1 cellular context compared by ENCODE assay signal in genomic region chr15:48168626-48169025, GRCh38.
TF ChIP-seq lines count a peak whose summit lies in the region.

No MANE protein-coding gene starts in this region.

TF ChIP-seq in GM23338, 12 proteins besides CTCF, POLR2A, EP300 and RAD21 (continued from another document):
- TF ChIP-seq, protein P1, sequence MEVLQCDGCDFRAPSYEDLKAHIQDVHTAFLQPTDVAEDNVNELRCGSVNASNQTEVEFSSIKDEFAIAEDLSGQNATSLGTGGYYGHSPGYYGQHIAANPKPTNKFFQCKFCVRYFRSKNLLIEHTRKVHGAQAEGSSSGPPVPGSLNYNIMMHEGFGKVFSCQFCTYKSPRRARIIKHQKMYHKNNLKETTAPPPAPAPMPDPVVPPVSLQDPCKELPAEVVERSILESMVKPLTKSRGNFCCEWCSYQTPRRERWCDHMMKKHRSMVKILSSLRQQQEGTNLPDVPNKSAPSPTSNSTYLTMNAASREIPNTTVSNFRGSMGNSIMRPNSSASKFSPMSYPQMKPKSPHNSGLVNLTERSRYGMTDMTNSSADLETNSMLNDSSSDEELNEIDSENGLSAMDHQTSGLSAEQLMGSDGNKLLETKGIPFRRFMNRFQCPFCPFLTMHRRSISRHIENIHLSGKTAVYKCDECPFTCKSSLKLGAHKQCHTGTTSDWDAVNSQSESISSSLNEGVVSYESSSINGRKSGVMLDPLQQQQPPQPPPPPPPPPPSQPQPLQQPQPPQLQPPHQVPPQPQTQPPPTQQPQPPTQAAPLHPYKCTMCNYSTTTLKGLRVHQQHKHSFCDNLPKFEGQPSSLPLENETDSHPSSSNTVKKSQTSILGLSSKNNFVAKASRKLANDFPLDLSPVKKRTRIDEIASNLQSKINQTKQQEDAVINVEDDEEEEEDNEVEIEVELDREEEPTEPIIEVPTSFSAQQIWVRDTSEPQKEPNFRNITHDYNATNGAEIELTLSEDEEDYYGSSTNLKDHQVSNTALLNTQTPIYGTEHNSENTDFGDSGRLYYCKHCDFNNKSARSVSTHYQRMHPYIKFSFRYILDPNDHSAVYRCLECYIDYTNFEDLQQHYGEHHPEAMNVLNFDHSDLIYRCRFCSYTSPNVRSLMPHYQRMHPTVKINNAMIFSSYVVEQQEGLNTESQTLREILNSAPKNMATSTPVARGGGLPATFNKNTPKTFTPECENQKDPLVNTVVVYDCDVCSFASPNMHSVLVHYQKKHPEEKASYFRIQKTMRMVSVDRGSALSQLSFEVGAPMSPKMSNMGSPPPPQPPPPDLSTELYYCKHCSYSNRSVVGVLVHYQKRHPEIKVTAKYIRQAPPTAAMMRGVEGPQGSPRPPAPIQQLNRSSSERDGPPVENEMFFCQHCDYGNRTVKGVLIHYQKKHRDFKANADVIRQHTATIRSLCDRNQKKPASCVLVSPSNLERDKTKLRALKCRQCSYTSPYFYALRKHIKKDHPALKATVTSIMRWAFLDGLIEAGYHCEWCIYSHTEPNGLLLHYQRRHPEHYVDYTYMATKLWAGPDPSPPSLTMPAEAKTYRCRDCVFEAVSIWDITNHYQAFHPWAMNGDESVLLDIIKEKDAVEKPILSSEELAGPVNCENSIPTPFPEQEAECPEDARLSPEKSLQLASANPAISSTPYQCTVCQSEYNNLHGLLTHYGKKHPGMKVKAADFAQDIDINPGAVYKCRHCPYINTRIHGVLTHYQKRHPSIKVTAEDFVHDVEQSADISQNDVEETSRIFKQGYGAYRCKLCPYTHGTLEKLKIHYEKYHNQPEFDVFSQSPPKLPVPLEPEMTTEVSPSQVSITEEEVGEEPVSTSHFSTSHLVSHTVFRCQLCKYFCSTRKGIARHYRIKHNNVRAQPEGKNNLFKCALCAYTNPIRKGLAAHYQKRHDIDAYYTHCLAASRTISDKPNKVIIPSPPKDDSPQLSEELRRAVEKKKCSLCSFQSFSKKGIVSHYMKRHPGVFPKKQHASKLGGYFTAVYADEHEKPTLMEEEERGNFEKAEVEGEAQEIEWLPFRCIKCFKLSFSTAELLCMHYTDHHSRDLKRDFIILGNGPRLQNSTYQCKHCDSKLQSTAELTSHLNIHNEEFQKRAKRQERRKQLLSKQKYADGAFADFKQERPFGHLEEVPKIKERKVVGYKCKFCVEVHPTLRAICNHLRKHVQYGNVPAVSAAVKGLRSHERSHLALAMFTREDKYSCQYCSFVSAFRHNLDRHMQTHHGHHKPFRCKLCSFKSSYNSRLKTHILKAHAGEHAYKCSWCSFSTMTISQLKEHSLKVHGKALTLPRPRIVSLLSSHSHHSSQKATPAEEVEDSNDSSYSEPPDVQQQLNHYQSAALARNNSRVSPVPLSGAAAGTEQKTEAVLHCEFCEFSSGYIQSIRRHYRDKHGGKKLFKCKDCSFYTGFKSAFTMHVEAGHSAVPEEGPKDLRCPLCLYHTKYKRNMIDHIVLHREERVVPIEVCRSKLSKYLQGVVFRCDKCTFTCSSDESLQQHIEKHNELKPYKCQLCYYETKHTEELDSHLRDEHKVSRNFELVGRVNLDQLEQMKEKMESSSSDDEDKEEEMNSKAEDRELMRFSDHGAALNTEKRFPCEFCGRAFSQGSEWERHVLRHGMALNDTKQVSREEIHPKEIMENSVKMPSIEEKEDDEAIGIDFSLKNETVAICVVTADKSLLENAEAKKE (CRISPR knock-in tag; IDR thresholded peaks at IDR 0.05) = no peak
- TF ChIP-seq, protein P2, sequence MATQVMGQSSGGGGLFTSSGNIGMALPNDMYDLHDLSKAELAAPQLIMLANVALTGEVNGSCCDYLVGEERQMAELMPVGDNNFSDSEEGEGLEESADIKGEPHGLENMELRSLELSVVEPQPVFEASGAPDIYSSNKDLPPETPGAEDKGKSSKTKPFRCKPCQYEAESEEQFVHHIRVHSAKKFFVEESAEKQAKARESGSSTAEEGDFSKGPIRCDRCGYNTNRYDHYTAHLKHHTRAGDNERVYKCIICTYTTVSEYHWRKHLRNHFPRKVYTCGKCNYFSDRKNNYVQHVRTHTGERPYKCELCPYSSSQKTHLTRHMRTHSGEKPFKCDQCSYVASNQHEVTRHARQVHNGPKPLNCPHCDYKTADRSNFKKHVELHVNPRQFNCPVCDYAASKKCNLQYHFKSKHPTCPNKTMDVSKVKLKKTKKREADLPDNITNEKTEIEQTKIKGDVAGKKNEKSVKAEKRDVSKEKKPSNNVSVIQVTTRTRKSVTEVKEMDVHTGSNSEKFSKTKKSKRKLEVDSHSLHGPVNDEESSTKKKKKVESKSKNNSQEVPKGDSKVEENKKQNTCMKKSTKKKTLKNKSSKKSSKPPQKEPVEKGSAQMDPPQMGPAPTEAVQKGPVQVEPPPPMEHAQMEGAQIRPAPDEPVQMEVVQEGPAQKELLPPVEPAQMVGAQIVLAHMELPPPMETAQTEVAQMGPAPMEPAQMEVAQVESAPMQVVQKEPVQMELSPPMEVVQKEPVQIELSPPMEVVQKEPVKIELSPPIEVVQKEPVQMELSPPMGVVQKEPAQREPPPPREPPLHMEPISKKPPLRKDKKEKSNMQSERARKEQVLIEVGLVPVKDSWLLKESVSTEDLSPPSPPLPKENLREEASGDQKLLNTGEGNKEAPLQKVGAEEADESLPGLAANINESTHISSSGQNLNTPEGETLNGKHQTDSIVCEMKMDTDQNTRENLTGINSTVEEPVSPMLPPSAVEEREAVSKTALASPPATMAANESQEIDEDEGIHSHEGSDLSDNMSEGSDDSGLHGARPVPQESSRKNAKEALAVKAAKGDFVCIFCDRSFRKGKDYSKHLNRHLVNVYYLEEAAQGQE (IDR thresholded peaks at IDR 0.05; ENCODE audit: unreplicated experiment) = no peak
